ENCODE assay signal across 19 cellular contexts in genomic region chr9:672833-673232, GRCh38.
DNase-seq lines count a peak whose midpoint lies in the region; ATAC-seq, FAIRE-seq and TF ChIP-seq lines count a peak whose summit lies in the region.
"Had no signal": no experiment of that assay in that cellular context is flagged by ENCODE, and none has a peak within 500 bp of the region (broad histone marks: within the 10 kb centered on the region; RNA-seq: fewer than 3 reads in every experiment).

No MANE protein-coding gene starts in this region.

- H3K9me3 ChIP-seq in HepG2 (ENCODE audit: low read length) (peaks cover 9% of the 10 kb centered on the region), right lobe of liver (no peaks in the 10 kb centered on the region)
- H3K9me3 ChIP-seq: BE2C had no signal

- H3K36me3 Mint-ChIP-seq in stimulated activated memory B cell treated with anti-CD40 and anti-IgM and Interleukin-4, amounts not matched to agents 10 μg/mL and 1 μg/mL and 100 μg/mL, for 72 hours = peaks cover 20% of the 10 kb centered on the region

- H3K36me3 ChIP-seq in HepG2 (replicated peaks in 1 of 2; ENCODE audit: control insufficient read depth in 1 of 2, insufficient read depth in 2 of 2, low read length in 2 of 2) (no peaks in the 10 kb centered on the region), right lobe of liver (no peaks in the 10 kb centered on the region)
- H3K36me3 ChIP-seq: BE2C had no signal

- no peaks in the 10 kb centered on the region for H3K27me3 Mint-ChIP-seq in stimulated activated memory B cell treated with anti-CD40 and anti-IgM and Interleukin-4, amounts not matched to agents 10 μg/mL and 1 μg/mL and 100 μg/mL, for 72 hours

- H3K27me3 ChIP-seq in HepG2 (ENCODE audit: control insufficient read depth in 1 of 2, insufficient read depth in 2 of 2, low read length in 2 of 2) (no peaks in the 10 kb centered on the region), right lobe of liver (no peaks in the 10 kb centered on the region), dorsolateral prefrontal cortex (no peaks in the 10 kb centered on the region)
- H3K27me3 ChIP-seq: BE2C had no signal

- no peak for FAIRE-seq in HepG2 (lab: Jason Lieb, UNC)
- FAIRE-seq: GM19239 had no signal

- H3K9ac ChIP-seq in HepG2 (ENCODE audit: insufficient read depth, low read depth, low read length) = no peak overlapping the region
- H3K9ac ChIP-seq: GM23248 had no signal

- ATAC-seq in HepG2 = no peak
- ATAC-seq in right lobe of liver = no peak
- no peak for ATAC-seq in stimulated activated memory B cell treated with anti-CD40 and anti-IgM and Interleukin-4, amounts not matched to agents 10 μg/mL and 1 μg/mL and 100 μg/mL, for 72 hours
- ATAC-seq: HCT116 had no signal

- H3K27ac Mint-ChIP-seq in stimulated activated memory B cell treated with anti-CD40 and anti-IgM and Interleukin-4, amounts not matched to agents 10 μg/mL and 1 μg/mL and 100 μg/mL, for 72 hours = no peak overlapping the region
- H3K27ac Mint-ChIP-seq: CD4-positive, alpha-beta T cell had no signal

- no peak overlapping the region for H3K4me2 ChIP-seq in HepG2 (ENCODE audit: low read depth, low read length)

- no peak for TF ChIP-seq POLR2A in HepG2 (IDR thresholded peaks at IDR 0.05; ENCODE audit: insufficient read depth in 1 of 2, low read depth in 2 of 2, low read length in 2 of 2)
- TF ChIP-seq POLR2A in right lobe of liver (IDR thresholded peaks at IDR 0.05) = no peak

- no peak for TF ChIP-seq RAD21 in HepG2 (CRISPR knock-in tag; IDR thresholded peaks at IDR 0.05)

- H3K4me3 Mint-ChIP-seq in stimulated activated memory B cell treated with anti-CD40 and anti-IgM and Interleukin-4, amounts not matched to agents 10 μg/mL and 1 μg/mL and 100 μg/mL, for 72 hours = no peak overlapping the region
- H3K4me3 Mint-ChIP-seq: CD4-positive, alpha-beta T cell had no signal

- H3K4me3 ChIP-seq in HepG2 (replicated peaks in 1 of 3; ENCODE audit: insufficient read depth in 1 of 3, low read depth in 2 of 3, low read length in 3 of 3) (no peak overlapping the region), right lobe of liver (no peak overlapping the region), dorsolateral prefrontal cortex (peak overlapping the region in 25 of 59 donors; percentile 3 to 54 (median 22))
- H3K4me3 ChIP-seq: GM23248 had no signal

- POLR2A ChIA-PET in HepG2 (lab: Yijun Ruan, JAX) = interaction anchor here (1.0 to 3.9 kb wide), 3 partner anchors 12 to 40 kb away, joined by 3 to 64 read pairs (median 48); no protein-coding TSS in a partner anchor

- intact Hi-C loops in HepG2 (cut with micrococcal nuclease; ENCODE audit: unreplicated experiment) = loop anchor here (5.0 kb wide), 2 partner anchors 34 to 46 kb away; no protein-coding TSS in a partner anchor
- intact Hi-C loops in right lobe of liver (cut with DNase I) = no loop called here
- intact Hi-C loops in dorsolateral prefrontal cortex (cut with DNase I) = no loop called here

- 72% methylated on average over 4 of the region's 4 CpGs for WGBS in HepG2 (ENCODE audit: low lambda C conversion rate)
- 51% methylated on average over 4 of the region's 4 CpGs for WGBS in right lobe of liver (ENCODE audit: insufficient coverage, low coverage, low lambda C conversion rate, missing lambda C conversion rate)

- no peaks in the 10 kb centered on the region for H3K79me2 ChIP-seq in HepG2 (ENCODE audit: insufficient read depth, low read length)

- CTCF ChIA-PET in HepG2 (lab: Yijun Ruan, JAX; ENCODE audit: low intra/inter-chr PET ratio, low total read pairs) = no interaction called here

- DNase-seq in HepG2 (ENCODE audit: low spot score) = no peak
- DNase-seq in right lobe of liver = no peak
- DNase-seq in dorsolateral prefrontal cortex = no peak
- peak; percentile 38 for DNase-seq in mucosa of gallbladder (ENCODE audit: low spot score)
- no peak for DNase-seq in NK-92 (lab: John Stamatoyannopoulos, UW; ENCODE audit: unreplicated experiment)
- DNase-seq in NCI-H2107 treated with DMSO at 0.1 percent for 48 hours (lab: John Stamatoyannopoulos, UW; ENCODE audit: unreplicated experiment) = no peak
- no peak for DNase-seq in NCI-H526 (lab: John Stamatoyannopoulos, UW)
- DNase-seq: BE2C; CD4-positive, alpha-beta T cell; GF-D8; GM23248; KBM-7; MV-4-11; NCI-H1694 treated with DMSO at 0.1 percent for 48 hours; NCI-H226; NCI-H524 had no signal

- H4K20me1 ChIP-seq in HepG2 (ENCODE audit: insufficient read depth, low read length) = no peaks in the 10 kb centered on the region

- TF ChIP-seq EP300 in HepG2 (IDR thresholded peaks at IDR 0.05; ENCODE audit: low read depth in 2 of 2, low read length in 2 of 2) = no peak
- no peak for TF ChIP-seq EP300 in HepG2 (CRISPR knock-in tag; IDR thresholded peaks at IDR 0.05; ENCODE audit: borderline replicate concordance)

- H2AFZ ChIP-seq in HepG2 (ENCODE audit: low read length) = no peak overlapping the region
- H2AFZ ChIP-seq: GM23248 had no signal

- H3K4me1 Mint-ChIP-seq in stimulated activated memory B cell treated with anti-CD40 and anti-IgM and Interleukin-4, amounts not matched to agents 10 μg/mL and 1 μg/mL and 100 μg/mL, for 72 hours = peaks cover 10% of the 10 kb centered on the region

- peaks cover 26% of the 10 kb centered on the region for H3K9me3 Mint-ChIP-seq in stimulated activated memory B cell treated with anti-CD40 and anti-IgM and Interleukin-4, amounts not matched to agents 10 μg/mL and 1 μg/mL and 100 μg/mL, for 72 hours

- H3K27ac ChIP-seq in HepG2 (ENCODE audit: extremely low read length, insufficient read depth, low read length) (peak overlapping the region; percentile 88), right lobe of liver (no peak overlapping the region), dorsolateral prefrontal cortex (peak overlapping the region in 58 of 59 donors; percentile 66 to 95 (median 88))
- H3K27ac ChIP-seq: GM23248 had no signal

- H3K4me1 ChIP-seq in HepG2 (ENCODE audit: insufficient read depth, low read length) (peaks cover 77% of the 10 kb centered on the region), right lobe of liver (peaks cover 0 to 39% (median 7%) of the 10 kb centered on the region in 4 donors)
- H3K4me1 ChIP-seq: BE2C had no signal

- TF ChIP-seq CTCF in HepG2 (CRISPR knock-in tag; IDR thresholded peaks at IDR 0.05) = no peak
- no peak for TF ChIP-seq CTCF in right lobe of liver (IDR thresholded peaks at IDR 0.05)
- TF ChIP-seq CTCF in dorsolateral prefrontal cortex (IDR thresholded peaks at IDR 0.05 in 54 of 56, conservative IDR thresholded peaks at IDR 0.05 in 2 of 56; ENCODE audit: low read depth in 1 of 56, partially characterized antibody in 56 of 56) = no peak

- in situ Hi-C loops in HepG2 (cut with HindIII; ENCODE audit: extremely low pct_ligation_motif_present, low pct_unique_long_range_greater_than_20kb) = no loop called here

- no TSS peak for BruUV-seq in HepG2 (replicated peaks; lab: Mats Ljungman, UMichigan)

TF ChIP-seq in HepG2, 621 proteins besides CTCF, POLR2A, EP300 and RAD21:
- TF ChIP-seq BHLHE40 (IDR thresholded peaks at IDR 0.05; ENCODE audit: low read length) (no peak), ONECUT2 (CRISPR knock-in tag; IDR thresholded peaks at IDR 0.05) (peak; percentile 69)

Comparison
In these comparisons a context has a peak if more than half of its experiments do, and no peak if none do; other contexts are left out.
1. H3K27ac ChIP-seq: peak in HepG2 (single experiment) and dorsolateral prefrontal cortex (58 of 59); none in right lobe of liver (0 of 3).